9 cellular contexts compared by ENCODE assay signal in genomic region chr12:122841544-122842321, GRCh38. TPM values are rescaled to one million over a fixed set of nuclear protein-coding genes. Genes with fewer than 3 reads are reported as not detected.
DNase-seq lines count a peak whose midpoint lies in the region; ATAC-seq, FAIRE-seq and TF ChIP-seq lines count a peak whose summit lies in the region.
"Had no signal": no experiment of that assay in that cellular context is flagged by ENCODE, and none has a peak within 500 bp of the region (broad histone marks: within the 10 kb centered on the region; RNA-seq: fewer than 3 reads in every experiment).

No MANE protein-coding gene starts in this region.

- H3K27me3 Mint-ChIP-seq in H9 (ENCODE audit: low read depth): peaks cover 52% of the 10 kb centered on the region
- no peaks in the 10 kb centered on the region for H3K27me3 Mint-ChIP-seq in astrocyte (ENCODE audit: low read depth, unreplicated experiment)
- H3K27me3 Mint-ChIP-seq in stimulated activated memory B cell treated with anti-CD40 and anti-IgM and Interleukin-4, amounts not matched to agents 10 μg/mL and 1 μg/mL and 100 μg/mL, for 72 hours: no peaks in the 10 kb centered on the region
- no peaks in the 10 kb centered on the region for H3K27me3 Mint-ChIP-seq in activated CD4-positive, alpha-beta memory T cell treated with anti-CD3 and anti-CD28 coated beads, Interleukin-2, amount 10 ng/mL, durations not matched to agents 7 days and 5 days

- no peak overlapping the region for H3K4me3 Mint-ChIP-seq in H9
- peak overlapping the region; percentile 27 for H3K4me3 Mint-ChIP-seq in astrocyte (ENCODE audit: unreplicated experiment)
- H3K4me3 Mint-ChIP-seq in stimulated activated memory B cell treated with anti-CD40 and anti-IgM and Interleukin-4, amounts not matched to agents 10 μg/mL and 1 μg/mL and 100 μg/mL, for 72 hours: no peak overlapping the region
- H3K4me3 Mint-ChIP-seq in activated CD4-positive, alpha-beta memory T cell treated with anti-CD3 and anti-CD28 coated beads, Interleukin-2, amount 10 ng/mL, durations not matched to agents 7 days and 5 days: no peak overlapping the region

- H2BK120ac ChIP-seq in H9 (ENCODE audit: low read depth, low read length, poor library complexity, severe bottlenecking): no peak overlapping the region

- no peak overlapping the region; the same call in 1 of the 2 replicates for H3K14ac ChIP-seq in H9 (ENCODE audit: insufficient read depth, low read length)

- TF ChIP-seq CTCF in H9 (conservative IDR thresholded peaks at IDR 0.05): no peak
- TF ChIP-seq CTCF in astrocyte (IDR thresholded peaks at IDR 0.05; ENCODE audit: insufficient read depth, low read depth, low read length): no peak

- no peak overlapping the region for H3K9ac ChIP-seq in H9 (ENCODE audit: extremely low read depth, insufficient read length, low read length)
- H3K9ac ChIP-seq in astrocyte (ENCODE audit: low read length): peak overlapping the region; percentile 68

- WGBS in H9 (ENCODE audit: extremely low coverage, insufficient read length, low lambda C conversion rate): no CpG with 5 or more reads among the region's 23 CpGs

- no peak overlapping the region for H2BK12ac ChIP-seq in H9 (ENCODE audit: insufficient read length, low read depth, low read length)

- H3K27ac Mint-ChIP-seq in H9: no peak overlapping the region
- peak overlapping the region; percentile 95 for H3K27ac Mint-ChIP-seq in astrocyte (ENCODE audit: unreplicated experiment)
- H3K27ac Mint-ChIP-seq in stimulated activated memory B cell treated with anti-CD40 and anti-IgM and Interleukin-4, amounts not matched to agents 10 μg/mL and 1 μg/mL and 100 μg/mL, for 72 hours: peak overlapping the region; percentile 67
- no peak overlapping the region for H3K27ac Mint-ChIP-seq in activated CD4-positive, alpha-beta memory T cell treated with anti-CD3 and anti-CD28 coated beads, Interleukin-2, amount 10 ng/mL, durations not matched to agents 7 days and 5 days

- H3K23ac ChIP-seq in H9 (ENCODE audit: insufficient read length, low read depth, low read length): no peak overlapping the region

- no peak overlapping the region for H3K4me3 ChIP-seq in astrocyte (ENCODE audit: insufficient read depth, low read depth, low read length)
- H3K4me3 ChIP-seq: testis had no signal

- no peak overlapping the region for H2BK20ac ChIP-seq in H9 (ENCODE audit: low read depth, low read length, poor library complexity, severe bottlenecking)

- H3K9me3 ChIP-seq in H9 (ENCODE audit: control insufficient read depth, low read depth, low read length) (no peaks in the 10 kb centered on the region), astrocyte (ENCODE audit: insufficient read depth, low read depth, low read length) (no peaks in the 10 kb centered on the region)
- H3K9me3 ChIP-seq: testis had no signal

- H4K20me1 ChIP-seq in H9 (ENCODE audit: control insufficient read depth, insufficient read depth, insufficient read length) (no peaks in the 10 kb centered on the region), astrocyte (ENCODE audit: insufficient read depth, low read length) (peaks cover 3% of the 10 kb centered on the region)

- H3K4me1 Mint-ChIP-seq in H9 (peaks cover 29 to 30% of the 10 kb centered on the region in 2 experiments), astrocyte (ENCODE audit: low read depth, unreplicated experiment) (peaks cover 21% of the 10 kb centered on the region)
- H3K4me1 Mint-ChIP-seq in stimulated activated memory B cell treated with anti-CD40 and anti-IgM and Interleukin-4, amounts not matched to agents 10 μg/mL and 1 μg/mL and 100 μg/mL, for 72 hours: peaks cover 82% of the 10 kb centered on the region
- peaks cover 16% of the 10 kb centered on the region for H3K4me1 Mint-ChIP-seq in activated CD4-positive, alpha-beta memory T cell treated with anti-CD3 and anti-CD28 coated beads, Interleukin-2, amount 10 ng/mL, durations not matched to agents 7 days and 5 days

- H3K36me3 Mint-ChIP-seq in H9 (ENCODE audit: insufficient read depth in 1 of 3, low read depth in 3 of 3) (peaks cover 0 to 4% (median 2%) of the 10 kb centered on the region in 3 experiments; a peak in 3 of 7 replicates), astrocyte (ENCODE audit: low read depth, unreplicated experiment) (peaks cover 3% of the 10 kb centered on the region)
- H3K36me3 Mint-ChIP-seq in stimulated activated memory B cell treated with anti-CD40 and anti-IgM and Interleukin-4, amounts not matched to agents 10 μg/mL and 1 μg/mL and 100 μg/mL, for 72 hours: peaks cover 27% of the 10 kb centered on the region
- no peaks in the 10 kb centered on the region for H3K36me3 Mint-ChIP-seq in activated CD4-positive, alpha-beta memory T cell treated with anti-CD3 and anti-CD28 coated beads, Interleukin-2, amount 10 ng/mL, durations not matched to agents 7 days and 5 days (ENCODE audit: low read depth)

- H3K36me3 ChIP-seq in astrocyte (ENCODE audit: insufficient read depth, low read length): no peaks in the 10 kb centered on the region

- no peak overlapping the region for H3K56ac ChIP-seq in H9 (ENCODE audit: insufficient read length, low read depth, low read length)

- POLR2A ChIA-PET in activated CD4-positive, alpha-beta memory T cell treated with anti-CD3 and anti-CD28 coated beads, Interleukin-2, amount 10 ng/mL, durations not matched to agents 7 days and 5 days (lab: Charles Lee): no interaction called here

- ATAC-seq in stimulated activated memory B cell treated with anti-CD40 and anti-IgM and Interleukin-4, amounts not matched to agents 10 μg/mL and 1 μg/mL and 100 μg/mL, for 72 hours: no peak
- no peak for ATAC-seq in HG03342 (IDR thresholded peaks at IDR 0.05; ENCODE audit: unreplicated experiment)

- H2AFZ ChIP-seq in H9 (ENCODE audit: low read length) (no peak overlapping the region), astrocyte (ENCODE audit: low read depth, low read length) (peak overlapping the region; percentile 55)

- no peak overlapping the region for H3T11ph ChIP-seq in H9 (ENCODE audit: low read length)

- H3K4me1 ChIP-seq in H9 (ENCODE audit: insufficient read depth, low read length): peaks cover 1% of the 10 kb centered on the region; the same call in 1 of the 2 replicates
- H3K4me1 ChIP-seq in astrocyte (ENCODE audit: insufficient read depth, low read length): peaks cover 23% of the 10 kb centered on the region

- H3K9me3 Mint-ChIP-seq in H9 (peaks cover 2 to 3% of the 10 kb centered on the region in 2 experiments; a peak in 1 of 5 replicates), astrocyte (ENCODE audit: unreplicated experiment) (peaks cover 2% of the 10 kb centered on the region)
- no peaks in the 10 kb centered on the region for H3K9me3 Mint-ChIP-seq in stimulated activated memory B cell treated with anti-CD40 and anti-IgM and Interleukin-4, amounts not matched to agents 10 μg/mL and 1 μg/mL and 100 μg/mL, for 72 hours
- H3K9me3 Mint-ChIP-seq in activated CD4-positive, alpha-beta memory T cell treated with anti-CD3 and anti-CD28 coated beads, Interleukin-2, amount 10 ng/mL, durations not matched to agents 7 days and 5 days: no peaks in the 10 kb centered on the region

- no peak overlapping the region for H2BK5ac ChIP-seq in H9 (ENCODE audit: insufficient read length, low read length)

- H3K4me2 ChIP-seq in H9 (ENCODE audit: insufficient read depth, insufficient read length, low read length): no peak overlapping the region
- peak overlapping the region; percentile 75 for H3K4me2 ChIP-seq in astrocyte (ENCODE audit: low read length)

- H2BK15ac ChIP-seq in H9 (ENCODE audit: low read depth, low read length): no peak overlapping the region

- peak; percentile 29 for FAIRE-seq in astrocyte (lab: Jason Lieb, UNC)

- DNase-seq in H9: peak; percentile 51
- peak; percentile 65 for DNase-seq in astrocyte (ENCODE audit: low read depth)
- peak in 39 of 51 donors; percentile 23 to 88 (median 71) for DNase-seq in hypothalamus (lab: John Stamatoyannopoulos, UW)
- no peak for DNase-seq in activated CD4-positive, alpha-beta memory T cell treated with anti-CD3 and anti-CD28 coated beads, Interleukin-2, amount 10 ng/mL, durations not matched to agents 7 days and 5 days
- DNase-seq in stimulated activated CD4-positive, alpha-beta T cell treated with anti-CD3 and anti-CD28 coated beads, Interleukin-2, amount 100 ng/mL, for 24 hours: no peak
- no peak for DNase-seq in NCI-H748 (lab: John Stamatoyannopoulos, UW; ENCODE audit: unreplicated experiment)
- DNase-seq: testis had no signal

- no peak overlapping the region for H4K91ac ChIP-seq in H9 (ENCODE audit: insufficient read length, low read depth, low read length)

- no peak overlapping the region for H4K5ac ChIP-seq in H9 (ENCODE audit: insufficient read length, low read depth, low read length)

- H3K79me1 ChIP-seq in H9 (ENCODE audit: insufficient read depth, low read depth, low read length, poor library complexity, severe bottlenecking): no peaks in the 10 kb centered on the region

- no peak overlapping the region for H2AK5ac ChIP-seq in H9 (ENCODE audit: insufficient read length, low read length)

- H3K79me2 ChIP-seq in H9 (ENCODE audit: insufficient read depth, low read length) (no peaks in the 10 kb centered on the region; the same call in 1 of the 2 replicates), astrocyte (ENCODE audit: insufficient read depth, low read length) (peaks cover 15% of the 10 kb centered on the region)

- no peak overlapping the region for H3K27ac ChIP-seq in H9 (ENCODE audit: insufficient read length, low read depth, low read length)
- peak overlapping the region; percentile 71 for H3K27ac ChIP-seq in astrocyte (ENCODE audit: low read depth, low read length)
- H3K27ac ChIP-seq: testis had no signal

- CTCF ChIA-PET in activated CD4-positive, alpha-beta memory T cell treated with anti-CD3 and anti-CD28 coated beads, Interleukin-2, amount 10 ng/mL, durations not matched to agents 7 days and 5 days (lab: Charles Lee): no interaction called here

- no peak overlapping the region for H3K18ac ChIP-seq in H9 (ENCODE audit: insufficient read length, low read depth, low read length)

- H3K23me2 ChIP-seq in H9 (ENCODE audit: insufficient read length, low read depth, low read length, poor library complexity, severe bottlenecking): no peaks in the 10 kb centered on the region

- H4K8ac ChIP-seq in H9 (replicated peaks; ENCODE audit: insufficient read length, low read depth, low read length): no peak overlapping the region

- peaks cover 4% of the 10 kb centered on the region; the same call in 1 of the 2 replicates for H3K27me3 ChIP-seq in H9 (ENCODE audit: insufficient read depth, low read length)
- no peaks in the 10 kb centered on the region for H3K27me3 ChIP-seq in astrocyte (ENCODE audit: insufficient read depth, low read length)
- H3K27me3 ChIP-seq: testis had no signal

- H3K4ac ChIP-seq in H9 (ENCODE audit: low read depth, low read length): no peak overlapping the region

RNA-seq across cellular contexts. Expression of gene HIP1R, which starts 6.5 kb away (rescaled TPM):
- total RNA-seq in H9 (2021) (17.4 and 20.0 TPM in 2 replicates), astrocyte (21.3 and 22.2 TPM in 2 replicates)
- 10 to 100 TPM; 23.4 to 24.7 TPM for total RNA-seq in activated CD4-positive, alpha-beta memory T cell treated with anti-CD3 and anti-CD28 coated beads, Interleukin-2, amount 10 ng/mL, durations not matched to agents 7 days and 5 days

RNA-seq across cellular contexts. Expression of gene VPS37B, which starts 54.2 kb away (rescaled TPM):
- total RNA-seq in H9 (2021): 12.3 and 12.9 TPM in 2 replicates
- total RNA-seq in astrocyte: 27.1 and 31.4 TPM in 2 replicates
- 10 to 100 TPM; 27.1 to 27.7 TPM for total RNA-seq in activated CD4-positive, alpha-beta memory T cell treated with anti-CD3 and anti-CD28 coated beads, Interleukin-2, amount 10 ng/mL, durations not matched to agents 7 days and 5 days

Comparison
In these comparisons a context has a peak if more than half of its experiments do, and no peak if none do; other contexts are left out.
1. DNase-seq: peak in H9 (single experiment), astrocyte (single experiment) and hypothalamus (39 of 51); none in activated CD4-positive, alpha-beta memory T cell treated with anti-CD3 and anti-CD28 coated beads, Interleukin-2, amount 10 ng/mL, durations not matched to agents 7 days and 5 days (single experiment), stimulated activated CD4-positive, alpha-beta T cell treated with anti-CD3 and anti-CD28 coated beads, Interleukin-2, amount 100 ng/mL, for 24 hours (0 of 2) and NCI-H748 (single experiment).
2. H3K27ac Mint-ChIP-seq: peak in astrocyte (single experiment) and stimulated activated memory B cell treated with anti-CD40 and anti-IgM and Interleukin-4, amounts not matched to agents 10 μg/mL and 1 μg/mL and 100 μg/mL, for 72 hours (single experiment); none in H9 (0 of 3) and activated CD4-positive, alpha-beta memory T cell treated with anti-CD3 and anti-CD28 coated beads, Interleukin-2, amount 10 ng/mL, durations not matched to agents 7 days and 5 days (single experiment).